23 cellular contexts compared by ENCODE assay signal in the genomic region with DNA sequence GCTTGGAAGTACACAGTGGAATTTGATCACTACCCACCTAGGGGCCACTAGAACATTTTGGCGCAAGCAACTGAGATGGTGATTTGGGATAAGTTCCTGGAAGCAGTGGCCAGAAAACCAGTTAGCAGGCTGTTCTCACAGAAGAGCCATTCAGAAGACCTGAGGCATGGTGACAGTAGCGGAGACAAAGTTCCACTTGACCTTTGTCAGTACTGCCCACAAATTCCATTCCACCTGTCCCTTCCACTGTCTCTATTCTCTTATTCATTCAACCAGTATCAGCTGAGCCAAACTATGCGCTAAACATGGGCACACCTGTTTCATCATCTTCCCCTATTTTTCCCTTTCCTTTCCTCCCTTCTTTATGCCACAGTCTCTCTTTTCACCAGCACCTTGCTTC. TPM values are rescaled to one million over a fixed set of nuclear protein-coding genes. Genes with fewer than 3 reads are reported as not detected.
DNase-seq lines count a peak whose midpoint lies in the region; ATAC-seq and TF ChIP-seq lines count a peak whose summit lies in the region.
"Had no signal": no experiment of that assay in that cellular context is flagged by ENCODE, and none has a peak within 500 bp of the region (broad histone marks: within the 10 kb centered on the region; RNA-seq: fewer than 3 reads in every experiment).

No MANE protein-coding gene starts in this region.

- H3K27me3 ChIP-seq in breast epithelium: no peaks in the 10 kb centered on the region
- H3K27me3 ChIP-seq in skeletal muscle satellite cell (ENCODE audit: control insufficient read depth, insufficient read depth, low read length): no peaks in the 10 kb centered on the region
- no peaks in the 10 kb centered on the region for H3K27me3 ChIP-seq in PC-9 (ENCODE audit: insufficient read depth, low read depth)
- H3K27me3 ChIP-seq: brain microvascular endothelial cell, ovary, uterus had no signal

- intact Hi-C loops in breast epithelium (cut with DNase I; ENCODE audit: low total_unique reads) (no loop called here), MCF 10A (cut with micrococcal nuclease) (no loop called here), PC-9 (cut with micrococcal nuclease; ENCODE audit: unreplicated experiment) (no loop called here)

- H3K9me2 ChIP-seq in PC-9 (ENCODE audit: insufficient read depth): no peaks in the 10 kb centered on the region

- TF ChIP-seq CTCF in breast epithelium (IDR thresholded peaks at IDR 0.05) (no peak), MCF 10A (IDR thresholded peaks at IDR 0.05; ENCODE audit: unreplicated experiment) (no peak), chondrocyte (IDR thresholded peaks at IDR 0.05) (no peak), mesothelial cell of epicardium (IDR thresholded peaks at IDR 0.05; ENCODE audit: unreplicated experiment) (no peak), PC-9 (conservative IDR thresholded peaks at IDR 0.05) (no peak)

- no peaks in the 10 kb centered on the region; the same call in 1 of the 2 replicates for H3F3A ChIP-seq in PC-9 (ENCODE audit: insufficient read depth, low read depth)

- H3K27ac ChIP-seq in breast epithelium: peak overlapping the region; percentile 23 to 75
- H3K27ac ChIP-seq in PC-9: no peak overlapping the region
- H3K27ac ChIP-seq: brain microvascular endothelial cell, ovary had no signal

- H3K79me2 ChIP-seq in PC-9 (ENCODE audit: low read depth): no peaks in the 10 kb centered on the region

- H3K9ac ChIP-seq in skeletal muscle satellite cell (ENCODE audit: low read depth, low read length): peak overlapping the region; percentile 26

- no peak for DNase-seq in breast epithelium (ENCODE audit: low spot score in 2 of 2)
- DNase-seq in MCF 10A (ENCODE audit: unreplicated experiment): no peak
- DNase-seq in chondrocyte (ENCODE audit: low spot score): no peak
- no peak for DNase-seq in mesothelial cell of epicardium (ENCODE audit: low spot score in 2 of 2, unreplicated experiment in 2 of 2)
- no peak for DNase-seq in HUDEP-2 (lab: John Stamatoyannopoulos, UW; ENCODE audit: unreplicated experiment in 76 of 76)
- no peak for DNase-seq in PC-9
- DNase-seq: activated CD8-positive, alpha-beta T cell treated with anti-CD3 and anti-CD28 coated beads, Interleukin-2, amount 10 ng/mL, durations not matched to agents 7 days and 5 days; activated naive CD4-positive, alpha-beta T cell treated with anti-CD3 and anti-CD28 coated beads, Interleukin-2, amount 10 ng/mL, durations not matched to agents 7 days and 5 days; CD4-positive, alpha-beta memory T cell; naive thymus-derived CD4-positive, alpha-beta T cell; NCI-H1092; NCI-H1694; NCI-H510A treated with DMSO at 0.1 percent for 48 hours; small intestine; stimulated activated naive CD4-positive, alpha-beta T cell treated with Interleukin-2 at 50 U/mL for 16 hours had no signal

- BruUV-seq in MCF 10A (replicated peaks; lab: Mats Ljungman, UMichigan) (no TSS peak), PC-9 (replicated peaks; lab: Mats Ljungman, UMichigan) (no TSS peak)

- H2AFZ ChIP-seq in PC-9: no peak overlapping the region; the same call in 1 of the 2 replicates

- H3K27ac Mint-ChIP-seq in MCF 10A (ENCODE audit: low read depth, unreplicated experiment) (no peak overlapping the region), chondrocyte (ENCODE audit: unreplicated experiment) (peak overlapping the region; percentile 88), mesothelial cell of epicardium (peak overlapping the region; percentile 88)
- H3K27ac Mint-ChIP-seq: activated CD8-positive, alpha-beta T cell treated with anti-CD3 and anti-CD28 coated beads, Interleukin-2, amount 10 ng/mL, durations not matched to agents 7 days and 5 days; activated naive CD4-positive, alpha-beta T cell treated with anti-CD3 and anti-CD28 coated beads, Interleukin-2, amount 10 ng/mL, durations not matched to agents 7 days and 5 days; B cell had no signal

- H4K20me1 ChIP-seq in PC-9 (ENCODE audit: insufficient read depth): no peaks in the 10 kb centered on the region

- H3K9me3 Mint-ChIP-seq in MCF 10A (ENCODE audit: unreplicated experiment) (no peaks in the 10 kb centered on the region), chondrocyte (ENCODE audit: low read depth) (no peaks in the 10 kb centered on the region), mesothelial cell of epicardium (no peaks in the 10 kb centered on the region)
- H3K9me3 Mint-ChIP-seq: activated naive CD4-positive, alpha-beta T cell treated with anti-CD3 and anti-CD28 coated beads, Interleukin-2, amount 10 ng/mL, durations not matched to agents 7 days and 5 days had no signal

- no peak for ATAC-seq in GM19324 (IDR thresholded peaks at IDR 0.05; ENCODE audit: low FRiP score, unreplicated experiment)
- ATAC-seq: activated CD8-positive, alpha-beta T cell treated with anti-CD3 and anti-CD28 coated beads, Interleukin-2, amount 10 ng/mL, durations not matched to agents 7 days and 5 days; K562; naive thymus-derived CD4-positive, alpha-beta T cell had no signal

- TF ChIP-seq POLR2A in breast epithelium (IDR thresholded peaks at IDR 0.05): no peak

- H3K4me1 Mint-ChIP-seq in MCF 10A (ENCODE audit: insufficient read depth, unreplicated experiment) (peaks cover 17% of the 10 kb centered on the region), chondrocyte (ENCODE audit: low read depth) (peaks cover 34% of the 10 kb centered on the region), mesothelial cell of epicardium (peaks cover 55% of the 10 kb centered on the region)
- H3K4me1 Mint-ChIP-seq: activated naive CD4-positive, alpha-beta T cell treated with anti-CD3 and anti-CD28 coated beads, Interleukin-2, amount 10 ng/mL, durations not matched to agents 7 days and 5 days; B cell had no signal

- H3K36me3 ChIP-seq in breast epithelium: no peaks in the 10 kb centered on the region
- no peaks in the 10 kb centered on the region for H3K36me3 ChIP-seq in skeletal muscle satellite cell (ENCODE audit: insufficient read depth, low read length)
- no peaks in the 10 kb centered on the region for H3K36me3 ChIP-seq in PC-9 (ENCODE audit: low read depth)
- H3K36me3 ChIP-seq: brain microvascular endothelial cell, left ventricle myocardium inferior, ovary, uterus had no signal

- H3K4me3 Mint-ChIP-seq in MCF 10A (ENCODE audit: unreplicated experiment) (no peak overlapping the region), chondrocyte (ENCODE audit: unreplicated experiment) (no peak overlapping the region), mesothelial cell of epicardium (no peak overlapping the region)
- H3K4me3 Mint-ChIP-seq: activated CD8-positive, alpha-beta T cell treated with anti-CD3 and anti-CD28 coated beads, Interleukin-2, amount 10 ng/mL, durations not matched to agents 7 days and 5 days; activated naive CD4-positive, alpha-beta T cell treated with anti-CD3 and anti-CD28 coated beads, Interleukin-2, amount 10 ng/mL, durations not matched to agents 7 days and 5 days; B cell; CD4-positive, alpha-beta memory T cell; naive thymus-derived CD4-positive, alpha-beta T cell had no signal

- no peak overlapping the region for H3K4me2 ChIP-seq in skeletal muscle satellite cell (ENCODE audit: low read length)
- no peak overlapping the region for H3K4me2 ChIP-seq in PC-9

- no peaks in the 10 kb centered on the region for H3K36me3 Mint-ChIP-seq in MCF 10A (ENCODE audit: insufficient read depth, unreplicated experiment)
- no peaks in the 10 kb centered on the region for H3K36me3 Mint-ChIP-seq in chondrocyte (ENCODE audit: low read depth)
- H3K36me3 Mint-ChIP-seq in mesothelial cell of epicardium: no peaks in the 10 kb centered on the region
- H3K36me3 Mint-ChIP-seq: activated naive CD4-positive, alpha-beta T cell treated with anti-CD3 and anti-CD28 coated beads, Interleukin-2, amount 10 ng/mL, durations not matched to agents 7 days and 5 days; CD4-positive, alpha-beta memory T cell; naive thymus-derived CD4-positive, alpha-beta T cell had no signal

- H3K9me3 ChIP-seq in breast epithelium: no peaks in the 10 kb centered on the region
- H3K9me3 ChIP-seq in skeletal muscle satellite cell (replicated peaks; ENCODE audit: low read length): no peaks in the 10 kb centered on the region
- no peaks in the 10 kb centered on the region for H3K9me3 ChIP-seq in PC-9 (ENCODE audit: insufficient read depth, low read depth)
- H3K9me3 ChIP-seq: left ventricle myocardium inferior, ovary, uterus had no signal

- H3K27me3 Mint-ChIP-seq in MCF 10A (ENCODE audit: insufficient read depth, unreplicated experiment): no peaks in the 10 kb centered on the region
- no peaks in the 10 kb centered on the region for H3K27me3 Mint-ChIP-seq in chondrocyte (ENCODE audit: low read depth)
- H3K27me3 Mint-ChIP-seq in mesothelial cell of epicardium (ENCODE audit: low read depth): no peaks in the 10 kb centered on the region
- H3K27me3 Mint-ChIP-seq: CD4-positive, alpha-beta memory T cell had no signal

- H3K4me1 ChIP-seq in breast epithelium (no peaks in the 10 kb centered on the region), skeletal muscle satellite cell (ENCODE audit: control insufficient read depth, insufficient read depth, low read length) (peaks cover 11% of the 10 kb centered on the region), PC-9 (replicated peaks; ENCODE audit: insufficient read depth) (peaks cover 28% of the 10 kb centered on the region)

- POLR2A ChIA-PET in MCF 10A (lab: Yijun Ruan, JAX) (no interaction called here), PC-9 (lab: Charles Lee; ENCODE audit: unreplicated experiment) (no interaction called here)

- CTCF ChIA-PET in MCF 10A (lab: Yijun Ruan, JAX) (no interaction called here), PC-9 (lab: Charles Lee) (no interaction called here)

- H3K4me3 ChIP-seq in breast epithelium (no peak overlapping the region), skeletal muscle satellite cell (ENCODE audit: low read length) (no peak overlapping the region), PC-9 (no peak overlapping the region)
- H3K4me3 ChIP-seq: K562, left ventricle myocardium inferior, ovary, uterus had no signal

RNA-seq across cellular contexts. Expression of a gene that starts 59.2 kb away (rescaled TPM):
- total RNA-seq in breast epithelium (100 to 1,000 TPM; 189 to 294 (median 289) TPM), MCF 10A (2022) (244 and 269 TPM in 2 replicates), chondrocyte (440 to 474 TPM (median 447 TPM) in 3 replicates), mesothelial cell of epicardium (158 to 161 TPM (median 160 TPM) in 3 replicates), PC-9 (2021) (231 and 260 TPM in 2 replicates)
- total RNA-seq in skeletal muscle satellite cell (2012; rRNA removed): 125 and 151 TPM in 2 replicates
